Comparison of ENCODE assay signal across 14 cellular contexts in the genomic region with DNA sequence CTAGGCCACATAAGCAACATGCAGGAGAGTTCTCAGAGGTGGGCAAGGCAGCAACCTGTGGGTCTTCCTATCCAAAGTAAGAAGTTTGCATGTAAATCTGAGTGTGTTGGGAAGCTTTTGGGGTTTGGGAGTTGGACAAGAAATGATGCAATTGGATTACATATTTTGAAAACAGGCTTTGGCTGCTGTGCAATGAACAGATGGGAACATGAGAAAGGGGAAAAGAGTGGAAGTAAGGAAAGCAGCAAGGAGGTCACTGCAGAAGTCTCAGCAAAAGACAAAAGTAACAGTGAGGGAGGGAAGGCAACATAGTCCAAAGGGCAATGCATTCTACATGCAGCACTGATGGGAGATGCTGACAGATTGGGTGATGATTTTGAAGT.
"Had no signal": no experiment of that assay in that cellular context is flagged by ENCODE, and none has a peak within 500 bp of the region (broad histone marks: within the 10 kb centered on the region; RNA-seq: fewer than 3 reads in every experiment).

No MANE protein-coding gene starts in this region.

- DNase-seq: activated CD4-positive, alpha-beta memory T cell treated with anti-CD3 and anti-CD28 coated beads for 36 hours; activated CD4-positive, alpha-beta T cell treated with anti-CD3 and anti-CD28 coated beads for 36 hours; activated T-cell treated with anti-CD3 and anti-CD28 coated beads for 4 hours; amniotic stem cell; caudate nucleus; foreskin keratinocyte; glutamatergic neuron; kidney; left lung; retina; stimulated activated CD4-positive, alpha-beta T cell treated with anti-CD3 and anti-CD28 coated beads, Interleukin-12 subunit alpha, Interleukin-12 subunit beta, amount 100 ng/mL, for 4 hours; stimulated activated CD4-positive, alpha-beta T cell treated with anti-CD3 and anti-CD28 coated beads, Interleukin-1b, Interleukin-23, amount 100 ng/mL, for 48 hours; stimulated activated naive CD8-positive, alpha-beta T cell treated with anti-CD3 and anti-CD28 coated beads, Interleukin-15, Interleukin-2, amounts not matched to agents 100 U/mL and 50 U/mL, for 24 hours; trophoblast cell had no signal

- ATAC-seq: activated CD4-positive, alpha-beta T cell treated with anti-CD3 and anti-CD28 coated beads for 36 hours; foreskin keratinocyte; left lung; stimulated activated naive CD8-positive, alpha-beta T cell treated with anti-CD3 and anti-CD28 coated beads, Interleukin-15, Interleukin-2, amounts not matched to agents 100 U/mL and 50 U/mL, for 24 hours had no signal
